In the genomic region with DNA sequence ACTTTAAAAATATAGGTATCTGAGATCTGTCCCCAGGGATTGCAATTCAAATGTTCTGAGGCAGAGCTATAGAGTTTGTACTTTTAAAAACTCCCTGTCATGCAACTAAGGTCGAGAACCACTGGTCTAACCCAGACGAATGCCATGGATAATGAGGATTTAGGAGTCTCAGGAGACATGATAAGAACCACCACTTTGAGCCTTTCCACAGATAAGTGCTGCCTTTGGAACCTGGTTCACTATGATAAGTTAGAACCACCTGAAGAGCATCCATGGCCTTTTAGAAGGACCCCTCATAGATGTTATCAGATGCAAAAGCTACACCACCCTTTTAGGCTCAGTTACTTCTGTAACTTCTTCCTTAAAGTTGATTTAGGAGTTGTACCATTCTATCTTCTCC, we compare ENCODE assay signal across 1 cellular context.
A peak's percentile ranks its signal among the peaks of the same experiment; 100 is the strongest.
TF ChIP-seq lines count a peak whose summit lies in the region.

No MANE protein-coding gene starts in this region.

TF ChIP-seq in K562, 482 proteins besides CTCF, POLR2A, EP300 and RAD21 (continued from another document and continues in another):
- TF ChIP-seq ZMIZ1 (IDR thresholded peaks at IDR 0.05; ENCODE audit: low read depth in 2 of 2, low read length in 2 of 2) (peak in 1 of 2 experiments; percentile 82; a peak in 2 of 4 replicates), CAMTA2 (CRISPR knock-in tag; conservative IDR thresholded peaks at IDR 0.05) (no peak), EP400 (IDR thresholded peaks at IDR 0.05) (no peak), ZC3H11A (IDR thresholded peaks at IDR 0.05; ENCODE audit: low read depth, low read length) (no peak), KLF10 (CRISPR knock-in tag; IDR thresholded peaks at IDR 0.05) (no peak), CREB5 (CRISPR knock-in tag; IDR thresholded peaks at IDR 0.05) (no peak), RBFOX2 (IDR thresholded peaks at IDR 0.05; ENCODE audit: low read depth, low read length) (no peak), XRCC3 (IDR thresholded peaks at IDR 0.05) (no peak), KLF16 (IDR thresholded peaks at IDR 0.05) (peak; percentile 91), ATF7 (IDR thresholded peaks at IDR 0.05) (peak; percentile 21; the same call in 1 of the 2 replicates), ZNF431 (CRISPR knock-in tag; IDR thresholded peaks at IDR 0.05) (no peak), SAFB2 (IDR thresholded peaks at IDR 0.05; ENCODE audit: borderline replicate concordance, low read depth, low read length, severe bottlenecking) (no peak), PHF21A (IDR thresholded peaks at IDR 0.05; ENCODE audit: borderline replicate concordance, low read depth) (no peak), ZC3H4 (CRISPR knock-in tag; IDR thresholded peaks at IDR 0.05; ENCODE audit: borderline replicate concordance) (no peak), NFATC3 (IDR thresholded peaks at IDR 0.05) (no peak), CTBP1 (IDR thresholded peaks at IDR 0.05; ENCODE audit: borderline replicate concordance) (peak; percentile 96; the same call in 1 of the 2 replicates), FOXK2 (conservative IDR thresholded peaks at IDR 0.05 in 1 of 2, IDR thresholded peaks at IDR 0.05 in 1 of 2; ENCODE audit: low read depth in 2 of 2) (no peak), GATA2 (CRISPR knock-in tag; IDR thresholded peaks at IDR 0.05) (0 out of 2 replicates have a peak, but pooled peaks have one; percentile 31), KLF6 (CRISPR knock-in tag; IDR thresholded peaks at IDR 0.05; ENCODE audit: borderline replicate concordance) (no peak), EHMT2 (IDR thresholded peaks at IDR 0.05) (no peak), FOXA3 (CRISPR knock-in tag; conservative IDR thresholded peaks at IDR 0.05 in 1 of 2, IDR thresholded peaks at IDR 0.05 in 1 of 2) (no peak), POLR2H (tag; IDR thresholded peaks at IDR 0.05; ENCODE audit: low read depth) (no peak), BCLAF1 (IDR thresholded peaks at IDR 0.05; ENCODE audit: borderline replicate concordance in 1 of 2, control insufficient read depth in 1 of 2, low read depth in 2 of 2, low read length in 1 of 2) (no peak), ZBTB26 (CRISPR knock-in tag; IDR thresholded peaks at IDR 0.05) (no peak), ZEB2 (IDR thresholded peaks at IDR 0.05) (peak; percentile 94)
- TF ChIP-seq, protein P1, sequence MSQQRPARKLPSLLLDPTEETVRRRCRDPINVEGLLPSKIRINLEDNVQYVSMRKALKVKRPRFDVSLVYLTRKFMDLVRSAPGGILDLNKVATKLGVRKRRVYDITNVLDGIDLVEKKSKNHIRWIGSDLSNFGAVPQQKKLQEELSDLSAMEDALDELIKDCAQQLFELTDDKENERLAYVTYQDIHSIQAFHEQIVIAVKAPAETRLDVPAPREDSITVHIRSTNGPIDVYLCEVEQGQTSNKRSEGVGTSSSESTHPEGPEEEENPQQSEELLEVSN (IDR thresholded peaks at IDR 0.05; ENCODE audit: borderline replicate concordance in 1 of 2, extremely low read depth in 1 of 2, insufficient read depth in 1 of 2, insufficient read length in 1 of 2, low read depth in 1 of 2, low read length in 1 of 2, poor library complexity in 1 of 2, severe bottlenecking in 1 of 2): no peak
- TF ChIP-seq, protein P2, sequence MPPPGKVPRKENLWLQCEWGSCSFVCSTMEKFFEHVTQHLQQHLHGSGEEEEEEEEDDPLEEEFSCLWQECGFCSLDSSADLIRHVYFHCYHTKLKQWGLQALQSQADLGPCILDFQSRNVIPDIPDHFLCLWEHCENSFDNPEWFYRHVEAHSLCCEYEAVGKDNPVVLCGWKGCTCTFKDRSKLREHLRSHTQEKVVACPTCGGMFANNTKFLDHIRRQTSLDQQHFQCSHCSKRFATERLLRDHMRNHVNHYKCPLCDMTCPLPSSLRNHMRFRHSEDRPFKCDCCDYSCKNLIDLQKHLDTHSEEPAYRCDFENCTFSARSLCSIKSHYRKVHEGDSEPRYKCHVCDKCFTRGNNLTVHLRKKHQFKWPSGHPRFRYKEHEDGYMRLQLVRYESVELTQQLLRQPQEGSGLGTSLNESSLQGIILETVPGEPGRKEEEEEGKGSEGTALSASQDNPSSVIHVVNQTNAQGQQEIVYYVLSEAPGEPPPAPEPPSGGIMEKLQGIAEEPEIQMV (tag; conservative IDR thresholded peaks at IDR 0.05; ENCODE audit: low read depth): no peak
- TF ChIP-seq, protein P3, sequence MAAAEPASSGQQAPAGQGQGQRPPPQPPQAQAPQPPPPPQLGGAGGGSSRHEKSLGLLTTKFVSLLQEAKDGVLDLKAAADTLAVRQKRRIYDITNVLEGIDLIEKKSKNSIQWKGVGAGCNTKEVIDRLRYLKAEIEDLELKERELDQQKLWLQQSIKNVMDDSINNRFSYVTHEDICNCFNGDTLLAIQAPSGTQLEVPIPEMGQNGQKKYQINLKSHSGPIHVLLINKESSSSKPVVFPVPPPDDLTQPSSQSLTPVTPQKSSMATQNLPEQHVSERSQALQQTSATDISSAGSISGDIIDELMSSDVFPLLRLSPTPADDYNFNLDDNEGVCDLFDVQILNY (CRISPR knock-in tag; IDR thresholded peaks at IDR 0.05): no peak
- TF ChIP-seq, protein P4, sequence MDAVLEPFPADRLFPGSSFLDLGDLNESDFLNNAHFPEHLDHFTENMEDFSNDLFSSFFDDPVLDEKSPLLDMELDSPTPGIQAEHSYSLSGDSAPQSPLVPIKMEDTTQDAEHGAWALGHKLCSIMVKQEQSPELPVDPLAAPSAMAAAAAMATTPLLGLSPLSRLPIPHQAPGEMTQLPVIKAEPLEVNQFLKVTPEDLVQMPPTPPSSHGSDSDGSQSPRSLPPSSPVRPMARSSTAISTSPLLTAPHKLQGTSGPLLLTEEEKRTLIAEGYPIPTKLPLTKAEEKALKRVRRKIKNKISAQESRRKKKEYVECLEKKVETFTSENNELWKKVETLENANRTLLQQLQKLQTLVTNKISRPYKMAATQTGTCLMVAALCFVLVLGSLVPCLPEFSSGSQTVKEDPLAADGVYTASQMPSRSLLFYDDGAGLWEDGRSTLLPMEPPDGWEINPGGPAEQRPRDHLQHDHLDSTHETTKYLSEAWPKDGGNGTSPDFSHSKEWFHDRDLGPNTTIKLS (IDR thresholded peaks at IDR 0.05; ENCODE audit: borderline replicate concordance, low read depth): no peak; the same call in 1 of the 2 replicates
